Comparison of ENCODE assay signal across 23 cellular contexts in genomic region chr3:171222995-171223394, GRCh38.
"Had no signal": no experiment of that assay in that cellular context is flagged by ENCODE, and none has a peak within 500 bp of the region (broad histone marks: within the 10 kb centered on the region; RNA-seq: fewer than 3 reads in every experiment).

No MANE protein-coding gene starts in this region.

- H3K27ac Mint-ChIP-seq: natural killer cell treated with Interleukin-12 subunit alpha and Interleukin-12 subunit beta and Interleukin-15 and Interleukin-18, amount 100 ng/mL, for 72 hours; nephron progenitor cell; stimulated activated effector memory CD8-positive, alpha-beta T cell treated with anti-CD3 and anti-CD28 coated beads, Interleukin-12 subunit alpha, Interleukin-12 subunit beta, amount 100 ng/mL, for 72 hours; stimulated activated naive B cell treated with anti-CD40 and anti-IgM and Interleukin-4, amounts not matched to agents 10 μg/mL and 1 μg/mL and 100 μg/mL, for 72 hours; stimulated activated naive CD8-positive, alpha-beta T cell treated with anti-CD3 and anti-CD28 coated beads, Interleukin-15, Interleukin-2, amounts not matched to agents 100 ng/mL and 50 ng/mL, for 24 hours had no signal

- H3K4me3 Mint-ChIP-seq: naive thymus-derived CD8-positive, alpha-beta T cell; natural killer cell treated with Interleukin-12 subunit alpha and Interleukin-12 subunit beta and Interleukin-15 and Interleukin-18, amount 100 ng/mL, for 72 hours; nephron progenitor cell; neural crest cell; stimulated activated effector memory CD8-positive, alpha-beta T cell treated with anti-CD3 and anti-CD28 coated beads, Interleukin-12 subunit alpha, Interleukin-12 subunit beta, amount 100 ng/mL, for 72 hours; stimulated activated naive B cell treated with anti-CD40 and anti-IgM and Interleukin-4, amounts not matched to agents 10 μg/mL and 1 μg/mL and 100 μg/mL, for 72 hours; stimulated activated naive CD8-positive, alpha-beta T cell treated with anti-CD3 and anti-CD28 coated beads, Interleukin-15, Interleukin-2, amounts not matched to agents 100 ng/mL and 50 ng/mL, for 24 hours had no signal

- H3K9me3 Mint-ChIP-seq: natural killer cell treated with Interleukin-12 subunit alpha and Interleukin-12 subunit beta and Interleukin-15 and Interleukin-18, amount 100 ng/mL, for 72 hours had no signal

- DNase-seq: naive thymus-derived CD8-positive, alpha-beta T cell; nephron progenitor cell; nucleus accumbens; pancreas; psoas muscle; right cardiac atrium; right lobe of liver; sigmoid colon; small intestine; stimulated activated CD4-positive, alpha-beta T cell treated with anti-CD3 and anti-CD28 coated beads, Interleukin-15, amount 100 ng/mL, for 24 hours; stimulated activated CD4-positive, alpha-beta T cell treated with anti-CD3 and anti-CD28 coated beads, Interleukin-2, amount 100 ng/mL, for 24 hours; stimulated activated CD4-positive, alpha-beta T cell treated with anti-CD3 and anti-CD28 coated beads, Interleukin-2, amount 100 ng/mL, for 48 hours; stimulated activated CD4-positive, alpha-beta T cell treated with anti-CD3 and anti-CD28 coated beads, Interleukin-4, amount 100 ng/mL, for 24 hours; stimulated activated naive B cell treated with anti-CD40 and anti-IgM and Interleukin-4, amounts not matched to agents 10 μg/mL and 1 μg/mL and 100 μg/mL, for 72 hours; stimulated activated naive CD4-positive, alpha-beta T cell treated with Interleukin-2 at 50 U/mL for 16 hours; stomach; thyroid gland; trophoblast cell; upper lobe of left lung had no signal

- H3K4me1 Mint-ChIP-seq: stimulated activated naive B cell treated with anti-CD40 and anti-IgM and Interleukin-4, amounts not matched to agents 10 μg/mL and 1 μg/mL and 100 μg/mL, for 72 hours had no signal

- H3K27me3 Mint-ChIP-seq: naive thymus-derived CD8-positive, alpha-beta T cell; natural killer cell treated with Interleukin-12 subunit alpha and Interleukin-12 subunit beta and Interleukin-15 and Interleukin-18, amount 100 ng/mL, for 72 hours; stimulated activated naive B cell treated with anti-CD40 and anti-IgM and Interleukin-4, amounts not matched to agents 10 μg/mL and 1 μg/mL and 100 μg/mL, for 72 hours; stimulated activated naive CD8-positive, alpha-beta T cell treated with anti-CD3 and anti-CD28 coated beads, Interleukin-15, Interleukin-2, amounts not matched to agents 100 ng/mL and 50 ng/mL, for 24 hours had no signal
